Comparison of ENCODE assay signal across 18 cellular contexts in genomic region chr11:46393759-46394158, GRCh38. TPM values are rescaled to one million over a fixed set of nuclear protein-coding genes. Genes with fewer than 3 reads are reported as not detected.
DNase-seq lines count a peak whose midpoint lies in the region; ATAC-seq and TF ChIP-seq lines count a peak whose summit lies in the region.
"Had no signal": no experiment of that assay in that cellular context is flagged by ENCODE, and none has a peak within 500 bp of the region (broad histone marks: within the 10 kb centered on the region; RNA-seq: fewer than 3 reads in every experiment).

No MANE protein-coding gene starts in this region.

- no peak overlapping the region for H3K27ac Mint-ChIP-seq in activated T-cell treated with anti-CD3 and anti-CD28 coated beads, Interleukin-2, amount 50 U/mL, for 72 hours
- H3K27ac Mint-ChIP-seq in natural killer cell = no peak overlapping the region
- H3K27ac Mint-ChIP-seq: CD4-positive, CD25-positive, alpha-beta regulatory T cell; HFFc6 had no signal

- H2AFZ ChIP-seq in parathyroid adenoma = no peak overlapping the region

- H3K9me3 ChIP-seq in WERI-Rb-1 (ENCODE audit: severe bottlenecking) (no peaks in the 10 kb centered on the region), parathyroid adenoma (ENCODE audit: control insufficient read depth, low read length) (no peaks in the 10 kb centered on the region)
- H3K9me3 ChIP-seq: BLaER1 treated with 17β-estradiol and CSF1 and Interleukin-3, amounts not matched to agents 10 nM and 100 nM had no signal

- H3K27me3 ChIP-seq in WERI-Rb-1 (ENCODE audit: insufficient read depth, low read depth, severe bottlenecking) (peaks cover 8% of the 10 kb centered on the region), parathyroid adenoma (ENCODE audit: control insufficient read depth, insufficient read depth, low read length) (no peaks in the 10 kb centered on the region)

- no peaks in the 10 kb centered on the region for H3K79me2 ChIP-seq in parathyroid adenoma

- H3K36me3 Mint-ChIP-seq in activated T-cell treated with anti-CD3 and anti-CD28 coated beads, Interleukin-2, amount 50 U/mL, for 72 hours (ENCODE audit: insufficient read depth in 2 of 2) = peaks cover 0 to 1% of the 10 kb centered on the region in 2 donors
- H3K36me3 Mint-ChIP-seq in natural killer cell = no peaks in the 10 kb centered on the region

- H3K4me3 ChIP-seq in WERI-Rb-1 (ENCODE audit: low read depth, low read length) (peak overlapping the region; percentile 70; the same call in 1 of the 2 replicates), parathyroid adenoma (ENCODE audit: low read depth, low read length) (no peak overlapping the region)
- H3K4me3 ChIP-seq: BLaER1 treated with 17β-estradiol and CSF1 and Interleukin-3, amounts not matched to agents 10 nM and 100 nM; GM12878 had no signal

- intact Hi-C loops in natural killer cell (cut with micrococcal nuclease) = no loop called here

- ATAC-seq in activated T-cell treated with anti-CD3 and anti-CD28 coated beads, Interleukin-2, amount 50 U/mL, for 72 hours (replicated peaks in 1 of 2) = no peak
- ATAC-seq in natural killer cell = no peak
- ATAC-seq: GM12878, HepG2 had no signal

- H3K4me1 Mint-ChIP-seq in activated T-cell treated with anti-CD3 and anti-CD28 coated beads, Interleukin-2, amount 50 U/mL, for 72 hours (ENCODE audit: low read depth) = peaks cover 24% of the 10 kb centered on the region
- H3K4me1 Mint-ChIP-seq in natural killer cell = peaks cover 14 to 24% of the 10 kb centered on the region in 2 donors

- H3K36me3 ChIP-seq in WERI-Rb-1 (peaks cover 25% of the 10 kb centered on the region), parathyroid adenoma (ENCODE audit: control insufficient read depth, insufficient read depth, low read length) (no peaks in the 10 kb centered on the region)

- H3K27me3 Mint-ChIP-seq in activated T-cell treated with anti-CD3 and anti-CD28 coated beads, Interleukin-2, amount 50 U/mL, for 72 hours (ENCODE audit: low read depth) = peaks cover 40% of the 10 kb centered on the region
- peaks cover 8 to 10% of the 10 kb centered on the region in 2 donors for H3K27me3 Mint-ChIP-seq in natural killer cell (ENCODE audit: low read depth in 2 of 2)

- H3K4me2 ChIP-seq in parathyroid adenoma (ENCODE audit: low read length) = no peak overlapping the region

- H3K9ac ChIP-seq in parathyroid adenoma = no peak overlapping the region
- H3K9ac ChIP-seq: BLaER1 treated with 17β-estradiol and CSF1 and Interleukin-3, amounts not matched to agents 10 nM and 100 nM had no signal

- no peak overlapping the region for H3K27ac ChIP-seq in WERI-Rb-1
- H3K27ac ChIP-seq in parathyroid adenoma = peak overlapping the region; percentile 98
- H3K27ac ChIP-seq: BLaER1 treated with 17β-estradiol and CSF1 and Interleukin-3, amounts not matched to agents 10 nM and 100 nM had no signal

- DNase-seq in activated T-cell treated with anti-CD3 and anti-CD28 coated beads, Interleukin-2, amount 50 U/mL, for 72 hours = no peak
- no peak for DNase-seq in activated T-cell treated with anti-CD3 and anti-CD28 coated beads, Interleukin-2, amount 50 U/mL, for 1 hour
- DNase-seq in WERI-Rb-1 = no peak
- no peak for DNase-seq in natural killer cell
- no peak for DNase-seq in activated CD4-positive, alpha-beta T cell treated with anti-CD3 and anti-CD28 coated beads, Interleukin-2, amount 50 U/mL, for 1 hour
- DNase-seq in SHP77 (lab: John Stamatoyannopoulos, UW) = no peak
- no peak for DNase-seq in NCI-H146 treated with DMSO at 0.1 percent for 48 hours (lab: John Stamatoyannopoulos, UW; ENCODE audit: unreplicated experiment)
- DNase-seq: AML-193; Calu3; CD4-positive, CD25-positive, alpha-beta regulatory T cell; DMS 273 treated with DMSO at 0.1 percent for 48 hours; DMS79; HCEC 1CT; HFFc6 had no signal

- peaks cover 7% of the 10 kb centered on the region for H3K4me1 ChIP-seq in parathyroid adenoma

- H3K9me3 Mint-ChIP-seq in activated T-cell treated with anti-CD3 and anti-CD28 coated beads, Interleukin-2, amount 50 U/mL, for 72 hours = no peaks in the 10 kb centered on the region
- no peaks in the 10 kb centered on the region for H3K9me3 Mint-ChIP-seq in natural killer cell
- H3K9me3 Mint-ChIP-seq: HFFc6 had no signal

- peak overlapping the region; percentile 85 to 92 for H3K4me3 Mint-ChIP-seq in activated T-cell treated with anti-CD3 and anti-CD28 coated beads, Interleukin-2, amount 50 U/mL, for 72 hours
- peak overlapping the region; percentile 80 for H3K4me3 Mint-ChIP-seq in natural killer cell

- TF ChIP-seq CTCF in WERI-Rb-1 (IDR thresholded peaks at IDR 0.05; ENCODE audit: low read depth, low read length) (no peak), natural killer cell (IDR thresholded peaks at IDR 0.05) (no peak), parathyroid adenoma (IDR thresholded peaks at IDR 0.05) (no peak)

RNA-seq across cellular contexts. Expression of gene CHRM4, which starts 2.2 kb away (rescaled TPM):
- total RNA-seq in activated T-cell treated with anti-CD3 and anti-CD28 coated beads, Interleukin-2, amount 50 U/mL, for 72 hours = under 1 TPM; 0.26 to 0.63 TPM
- total RNA-seq in natural killer cell = 1 to 10 TPM; 2.2 to 6.5 (median 3.7) TPM
- total RNA-seq: Calu3, HFFc6 had no signal

RNA-seq across cellular contexts. Expression of gene MDK, which starts 12.3 kb away (rescaled TPM):
- total RNA-seq in activated T-cell treated with anti-CD3 and anti-CD28 coated beads, Interleukin-2, amount 50 U/mL, for 72 hours = 10 to 100 TPM; 11.9 to 12.8 TPM
- total RNA-seq in natural killer cell = 10 to 100 TPM in 1 of 3 donors, 1 to 10 TPM in 2; 4.5 to 10.6 (median 6.3) TPM

RNA-seq across cellular contexts. Expression of gene DGKZ, which starts 46.5 kb away (rescaled TPM):
- 10 to 100 TPM; 84.2 to 94.0 TPM for total RNA-seq in activated T-cell treated with anti-CD3 and anti-CD28 coated beads, Interleukin-2, amount 50 U/mL, for 72 hours
- 100 to 1,000 TPM; 307 to 377 (median 350) TPM for total RNA-seq in natural killer cell
